1 cellular context compared by ENCODE assay signal in genomic region chr22:21977814-21978213, GRCh38.
TF ChIP-seq lines count a peak whose summit lies in the region.

No MANE protein-coding gene starts in this region.

TF ChIP-seq in K562, 482 proteins besides CTCF, POLR2A, EP300 and RAD21 (continues in another document):
- peak; percentile 61; the same call in 1 of the 2 replicates for TF ChIP-seq OTX1 (CRISPR knock-in tag; IDR thresholded peaks at IDR 0.05)
- no peak for TF ChIP-seq HINFP (tag; conservative IDR thresholded peaks at IDR 0.05; ENCODE audit: low read depth)
- no peak for TF ChIP-seq ZBTB7A (IDR thresholded peaks at IDR 0.05; ENCODE audit: borderline replicate concordance, control insufficient read depth, low read depth, low read length)
- peak; percentile 91; the same call in 1 of the 2 replicates for TF ChIP-seq THRB (CRISPR knock-in tag; conservative IDR thresholded peaks at IDR 0.05)
- TF ChIP-seq ZBTB11 (CRISPR knock-in tag; IDR thresholded peaks at IDR 0.05), result 0 out of 6 replicates have a peak, but pooled peaks of 1 of the 3 experiments have one; percentile 9
- TF ChIP-seq ZFPM2 (CRISPR knock-in tag; IDR thresholded peaks at IDR 0.05), result no peak
- TF ChIP-seq PYGO2 (tag; IDR thresholded peaks at IDR 0.05), result no peak
- peak; percentile 95 for TF ChIP-seq ELF4 (CRISPR knock-in tag; IDR thresholded peaks at IDR 0.05)
- TF ChIP-seq KDM5B (IDR thresholded peaks at IDR 0.05; ENCODE audit: insufficient replicate concordance, low read depth, low read length), result peak; percentile 56
- TF ChIP-seq ZNF696 (CRISPR knock-in tag; conservative IDR thresholded peaks at IDR 0.05), result no peak
- TF ChIP-seq BCLAF1 (IDR thresholded peaks at IDR 0.05; ENCODE audit: borderline replicate concordance in 1 of 2, control insufficient read depth in 1 of 2, low read depth in 2 of 2, low read length in 1 of 2), result no peak
- no peak for TF ChIP-seq MAX (CRISPR knock-in tag; IDR thresholded peaks at IDR 0.05)
- no peak for TF ChIP-seq MED1 (CRISPR knock-in tag; IDR thresholded peaks at IDR 0.05; ENCODE audit: borderline replicate concordance)
- TF ChIP-seq TFAM (CRISPR knock-in tag; conservative IDR thresholded peaks at IDR 0.05), result no peak
- TF ChIP-seq MAFK (IDR thresholded peaks at IDR 0.05; ENCODE audit: low read length), result 0 out of 2 replicates have a peak, but pooled peaks have one; percentile 9
- TF ChIP-seq ZZZ3 (IDR thresholded peaks at IDR 0.05), result no peak
- no peak for TF ChIP-seq TEAD1 (CRISPR knock-in tag; IDR thresholded peaks at IDR 0.05)
- no peak for TF ChIP-seq RBM34 (IDR thresholded peaks at IDR 0.05; ENCODE audit: borderline replicate concordance, insufficient read depth, low read length)
- TF ChIP-seq HMBOX1 (IDR thresholded peaks at IDR 0.05), result no peak
- no peak for TF ChIP-seq TSHZ1 (CRISPR knock-in tag; IDR thresholded peaks at IDR 0.05)
- TF ChIP-seq ZMIZ1 (IDR thresholded peaks at IDR 0.05; ENCODE audit: low read depth in 2 of 2, low read length in 2 of 2), result 0 out of 4 replicates have a peak, but pooled peaks of 1 of the 2 experiments have one; percentile 24
- TF ChIP-seq ZNF408 (CRISPR knock-in tag; IDR thresholded peaks at IDR 0.05; ENCODE audit: low read depth), result peak; percentile 8; the same call in 1 of the 2 replicates
- peak; percentile 43; the same call in 1 of the 2 replicates for TF ChIP-seq HBP1 (CRISPR knock-in tag; IDR thresholded peaks at IDR 0.05)
- TF ChIP-seq SMAD1 (IDR thresholded peaks at IDR 0.05; ENCODE audit: low read depth, low read length, partially characterized antibody), result peak; percentile 60
- peak; percentile 29; the same call in 1 of the 2 replicates for TF ChIP-seq STAT6 (CRISPR knock-in tag; IDR thresholded peaks at IDR 0.05)
- 0 out of 2 replicates have a peak, but pooled peaks have one; percentile 16 for TF ChIP-seq SMC3 (conservative IDR thresholded peaks at IDR 0.05; ENCODE audit: insufficient read depth, low read depth, low read length)
